In genomic region chr20:49484180-49485140, GRCh38 we compare ENCODE assay signal across 8 cellular contexts. TPM values are rescaled to one million over a fixed set of nuclear protein-coding genes. Genes with fewer than 3 reads are reported as not detected.
DNase-seq lines count a peak whose midpoint lies in the region; ATAC-seq, FAIRE-seq and TF ChIP-seq lines count a peak whose summit lies in the region.

No MANE protein-coding gene starts in this region.

- H3K9ac ChIP-seq in mucosa of rectum (ENCODE audit: low read depth in 1 of 2, low read length in 2 of 2) = peak overlapping the region in 1 of 2 donors; percentile 19

- CTCF ChIA-PET in CD4-positive, alpha-beta T cell (lab: Charles Lee) = interaction anchor here (0.6 to 1.7 kb wide), 3 partner anchors 13 to 103 kb away, joined by 3 to 4 read pairs (median 3); no protein-coding TSS in a partner anchor

- H3K9me3 ChIP-seq in CD4-positive, alpha-beta T cell (ENCODE audit: control insufficient read depth, low read length) = no peaks in the 10 kb centered on the region
- H3K9me3 ChIP-seq in mucosa of rectum (ENCODE audit: control insufficient read depth in 2 of 2, low read length in 2 of 2) = no peaks in the 10 kb centered on the region

- H3K27me3 ChIP-seq in CD4-positive, alpha-beta T cell (ENCODE audit: control insufficient read depth, insufficient read depth, low read length) = peaks cover 76% of the 10 kb centered on the region
- H3K27me3 ChIP-seq in mucosa of rectum (ENCODE audit: control insufficient read depth in 2 of 2, insufficient read depth in 2 of 2, low read length in 2 of 2) = peaks cover 7 to 32% of the 10 kb centered on the region in 2 donors

- H3K27ac Mint-ChIP-seq in CD4-positive, alpha-beta T cell = no peak overlapping the region
- no peak overlapping the region for H3K27ac Mint-ChIP-seq in activated T-cell treated with anti-CD3 and anti-CD28 coated beads, Interleukin-2, amount 50 U/mL, for 24 hours

- H3K36me3 Mint-ChIP-seq in CD4-positive, alpha-beta T cell (ENCODE audit: low read depth) = no peaks in the 10 kb centered on the region
- H3K36me3 Mint-ChIP-seq in activated T-cell treated with anti-CD3 and anti-CD28 coated beads, Interleukin-2, amount 50 U/mL, for 24 hours (ENCODE audit: low read depth) = no peaks in the 10 kb centered on the region

- POLR2A ChIA-PET in CD4-positive, alpha-beta T cell (lab: Charles Lee) = no interaction called here

- intact Hi-C loops in CD4-positive, alpha-beta T cell (cut with DNase I, micrococcal nuclease) = loop anchor here in 1 of 2 experiments (5.0 kb wide), 1 partner anchor 152 kb away; no protein-coding TSS in a partner anchor

- peak; percentile 96 for FAIRE-seq in HTR-8/SVneo (lab: Jason Lieb, UNC)

- H3K4me3 ChIP-seq in epithelial cell of proximal tubule (ENCODE audit: low read depth, low read length) (peak overlapping the region; percentile 32), mucosa of rectum (ENCODE audit: low read length in 2 of 2) (peak overlapping the region; percentile 41 to 62)

- peak; percentile 21 to 60 (median 36) for DNase-seq in CD4-positive, alpha-beta T cell
- DNase-seq in HTR-8/SVneo (ENCODE audit: insufficient read length, low spot score) = peak; percentile 91
- DNase-seq in NOMO-1 treated with dmso at 0.1 percent for 144 hours (lab: John Stamatoyannopoulos, UW; ENCODE audit: unreplicated experiment) = peak; percentile 20
- peak; percentile 76 for DNase-seq in activated T-cell treated with anti-CD3 and anti-CD28 coated beads, Interleukin-2, amount 50 U/mL, for 24 hours
- no peak for DNase-seq in epithelial cell of proximal tubule (ENCODE audit: low read depth)
- peak; percentile 5 to 19 for DNase-seq in stimulated activated CD8-positive, alpha-beta memory T cell treated with anti-CD3 and anti-CD28 coated beads, Interleukin-7, amount 100 ng/mL, for 4 hours (ENCODE audit: low read depth in 2 of 2)

- H3K27ac ChIP-seq in CD4-positive, alpha-beta T cell (ENCODE audit: low read depth, low read length) = no peak overlapping the region
- H3K27ac ChIP-seq in mucosa of rectum (ENCODE audit: low read depth in 2 of 2, low read length in 2 of 2) = no peak overlapping the region

- H3K27me3 Mint-ChIP-seq in CD4-positive, alpha-beta T cell = peaks cover 80% of the 10 kb centered on the region
- H3K27me3 Mint-ChIP-seq in activated T-cell treated with anti-CD3 and anti-CD28 coated beads, Interleukin-2, amount 50 U/mL, for 24 hours = peaks cover 85% of the 10 kb centered on the region

- peak; percentile 36 for TF ChIP-seq CTCF in CD4-positive, alpha-beta T cell (IDR thresholded peaks at IDR 0.05)
- peak; percentile 64 for TF ChIP-seq CTCF in epithelial cell of proximal tubule (conservative IDR thresholded peaks at IDR 0.05; ENCODE audit: low read depth, low read length)

- no peaks in the 10 kb centered on the region for H3K36me3 ChIP-seq in mucosa of rectum (ENCODE audit: control insufficient read depth in 2 of 2, insufficient read depth in 2 of 2, low read length in 2 of 2)

- ATAC-seq in CD4-positive, alpha-beta T cell (ENCODE audit: poor library complexity) = peak; percentile 78
- no peak for ATAC-seq in GM18505 (IDR thresholded peaks at IDR 0.05; ENCODE audit: unreplicated experiment)

- peaks cover 3 to 4% of the 10 kb centered on the region in 2 donors for H3K4me1 ChIP-seq in mucosa of rectum (ENCODE audit: control insufficient read depth in 2 of 2, insufficient read depth in 2 of 2, low read length in 2 of 2)

- H3K9me3 Mint-ChIP-seq in CD4-positive, alpha-beta T cell = peaks cover under 1% of the 10 kb centered on the region
- H3K9me3 Mint-ChIP-seq in activated T-cell treated with anti-CD3 and anti-CD28 coated beads, Interleukin-2, amount 50 U/mL, for 24 hours = peaks cover 2% of the 10 kb centered on the region

- H3K4me1 Mint-ChIP-seq in CD4-positive, alpha-beta T cell (ENCODE audit: low read depth) = peaks cover 8% of the 10 kb centered on the region
- peaks cover 7% of the 10 kb centered on the region for H3K4me1 Mint-ChIP-seq in activated T-cell treated with anti-CD3 and anti-CD28 coated beads, Interleukin-2, amount 50 U/mL, for 24 hours (ENCODE audit: low read depth)

- peak overlapping the region; percentile 76 for H3K4me3 Mint-ChIP-seq in CD4-positive, alpha-beta T cell
- H3K4me3 Mint-ChIP-seq in activated T-cell treated with anti-CD3 and anti-CD28 coated beads, Interleukin-2, amount 50 U/mL, for 24 hours = peak overlapping the region; percentile 69

- no peak for TF ChIP-seq POLR2A in GM18505 (IDR thresholded peaks at IDR 0.05; ENCODE audit: borderline replicate concordance, extremely low read depth, insufficient read depth, insufficient read length)

RNA-seq across cellular contexts. Expression of gene KCNB1, which starts 2.0 kb away (rescaled TPM):
- total RNA-seq in CD4-positive, alpha-beta T cell = under 1 TPM; 0.06 to 0.08 TPM
- total RNA-seq in epithelial cell of proximal tubule = not detected in 2 replicates
